28 cellular contexts compared by ENCODE assay signal in the genomic region with DNA sequence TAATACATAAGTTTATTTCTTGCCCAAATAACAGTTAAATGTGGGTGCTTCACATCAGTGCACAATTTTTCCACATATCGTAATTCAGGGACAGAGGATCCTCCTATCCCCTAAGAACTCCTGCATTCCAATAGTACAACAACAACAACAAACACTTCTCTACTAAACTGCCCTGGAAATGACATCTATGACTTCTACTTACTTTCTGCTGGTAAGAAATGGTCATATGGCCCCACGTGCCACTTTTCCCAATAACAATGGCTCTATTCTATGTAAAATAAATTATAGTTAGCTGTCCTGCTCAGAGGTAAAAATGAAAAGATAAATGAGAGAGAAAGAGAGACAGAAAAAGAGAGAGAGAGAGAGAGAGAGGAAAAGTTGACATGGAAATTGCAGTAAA.
"Had no signal": no experiment of that assay in that cellular context is flagged by ENCODE, and none has a peak within 500 bp of the region (broad histone marks: within the 10 kb centered on the region; RNA-seq: fewer than 3 reads in every experiment).

No MANE protein-coding gene starts in this region.

- DNase-seq: naive thymus-derived CD8-positive, alpha-beta T cell; nephron progenitor cell; occipital lobe; ovary; posterior cingulate gyrus; psoas muscle; right cardiac atrium; right lobe of liver; sigmoid colon; small intestine; stimulated activated CD4-positive, alpha-beta T cell treated with anti-CD3 and anti-CD28 coated beads, Interleukin-15, amount 100 ng/mL, for 24 hours; stimulated activated CD4-positive, alpha-beta T cell treated with anti-CD3 and anti-CD28 coated beads, Interleukin-2, amount 100 ng/mL, for 24 hours; stimulated activated CD4-positive, alpha-beta T cell treated with anti-CD3 and anti-CD28 coated beads, Interleukin-2, amount 100 ng/mL, for 48 hours; stimulated activated CD4-positive, alpha-beta T cell treated with anti-CD3 and anti-CD28 coated beads, Interleukin-4, amount 100 ng/mL, for 24 hours; stimulated activated naive B cell treated with anti-CD40 and anti-IgM and Interleukin-4, amounts not matched to agents 10 μg/mL and 1 μg/mL and 100 μg/mL, for 72 hours; stimulated activated naive CD4-positive, alpha-beta T cell treated with Interleukin-2 at 50 U/mL for 16 hours; stomach; thyroid gland; trophoblast cell; upper lobe of left lung had no signal

- H3K4me3 ChIP-seq: ovary, psoas muscle, right lobe of liver, sigmoid colon, stomach, thoracic aorta, thyroid gland, tibial nerve, upper lobe of left lung, vagina had no signal

- ATAC-seq: naive thymus-derived CD8-positive, alpha-beta T cell; natural killer cell treated with Interleukin-12 subunit alpha and Interleukin-12 subunit beta and Interleukin-15 and Interleukin-18, amount 100 ng/mL, for 72 hours; psoas muscle; right cardiac atrium; right lobe of liver; stimulated activated effector memory CD8-positive, alpha-beta T cell treated with anti-CD3 and anti-CD28 coated beads, Interleukin-12 subunit alpha, Interleukin-12 subunit beta, amount 100 ng/mL, for 72 hours; stimulated activated naive B cell treated with anti-CD40 and anti-IgM and Interleukin-4, amounts not matched to agents 10 μg/mL and 1 μg/mL and 100 μg/mL, for 72 hours had no signal

- H3K36me3 Mint-ChIP-seq: naive thymus-derived CD8-positive, alpha-beta T cell; natural killer cell treated with Interleukin-12 subunit alpha and Interleukin-12 subunit beta and Interleukin-15 and Interleukin-18, amount 100 ng/mL, for 72 hours; stimulated activated effector memory CD8-positive, alpha-beta T cell treated with anti-CD3 and anti-CD28 coated beads, Interleukin-12 subunit alpha, Interleukin-12 subunit beta, amount 100 ng/mL, for 72 hours; stimulated activated naive B cell treated with anti-CD40 and anti-IgM and Interleukin-4, amounts not matched to agents 10 μg/mL and 1 μg/mL and 100 μg/mL, for 72 hours had no signal

- H3K4me1 ChIP-seq: parathyroid adenoma, psoas muscle, right lobe of liver, sigmoid colon, stomach, thyroid gland, tibial nerve, upper lobe of left lung, vagina had no signal

- H3K9me3 ChIP-seq: ovary, psoas muscle, right lobe of liver, sigmoid colon, stomach, thoracic aorta, thyroid gland, tibial nerve, upper lobe of left lung, vagina had no signal

- H2AFZ ChIP-seq: parathyroid adenoma had no signal

- H3K4me3 Mint-ChIP-seq: naive thymus-derived CD8-positive, alpha-beta T cell; natural killer cell treated with Interleukin-12 subunit alpha and Interleukin-12 subunit beta and Interleukin-15 and Interleukin-18, amount 100 ng/mL, for 72 hours; nephron progenitor cell; neural crest cell; stimulated activated effector memory CD8-positive, alpha-beta T cell treated with anti-CD3 and anti-CD28 coated beads, Interleukin-12 subunit alpha, Interleukin-12 subunit beta, amount 100 ng/mL, for 72 hours; stimulated activated naive B cell treated with anti-CD40 and anti-IgM and Interleukin-4, amounts not matched to agents 10 μg/mL and 1 μg/mL and 100 μg/mL, for 72 hours; stimulated activated naive CD8-positive, alpha-beta T cell treated with anti-CD3 and anti-CD28 coated beads, Interleukin-15, Interleukin-2, amounts not matched to agents 100 ng/mL and 50 ng/mL, for 24 hours had no signal

- H3K27ac ChIP-seq: ovary, parathyroid adenoma, psoas muscle, right lobe of liver, sigmoid colon, stomach, thoracic aorta, thyroid gland, tibial nerve, upper lobe of left lung, vagina had no signal

- H3K9ac ChIP-seq: parathyroid adenoma had no signal

- H3K36me3 ChIP-seq: ovary, right lobe of liver, sigmoid colon, stomach, thoracic aorta, thyroid gland, tibial nerve, upper lobe of left lung, vagina had no signal

- H3K79me2 ChIP-seq: parathyroid adenoma had no signal

- H3K27me3 ChIP-seq: ovary, right lobe of liver, sigmoid colon, stomach, thyroid gland, tibial nerve, upper lobe of left lung, vagina had no signal

- H3K27ac Mint-ChIP-seq: naive thymus-derived CD8-positive, alpha-beta T cell; natural killer cell treated with Interleukin-12 subunit alpha and Interleukin-12 subunit beta and Interleukin-15 and Interleukin-18, amount 100 ng/mL, for 72 hours; nephron progenitor cell; stimulated activated effector memory CD8-positive, alpha-beta T cell treated with anti-CD3 and anti-CD28 coated beads, Interleukin-12 subunit alpha, Interleukin-12 subunit beta, amount 100 ng/mL, for 72 hours; stimulated activated naive B cell treated with anti-CD40 and anti-IgM and Interleukin-4, amounts not matched to agents 10 μg/mL and 1 μg/mL and 100 μg/mL, for 72 hours; stimulated activated naive CD8-positive, alpha-beta T cell treated with anti-CD3 and anti-CD28 coated beads, Interleukin-15, Interleukin-2, amounts not matched to agents 100 ng/mL and 50 ng/mL, for 24 hours had no signal

- H3K4me1 Mint-ChIP-seq: naive thymus-derived CD8-positive, alpha-beta T cell; neural crest cell; stimulated activated effector memory CD8-positive, alpha-beta T cell treated with anti-CD3 and anti-CD28 coated beads, Interleukin-12 subunit alpha, Interleukin-12 subunit beta, amount 100 ng/mL, for 72 hours; stimulated activated naive B cell treated with anti-CD40 and anti-IgM and Interleukin-4, amounts not matched to agents 10 μg/mL and 1 μg/mL and 100 μg/mL, for 72 hours had no signal

- H3K27me3 Mint-ChIP-seq: naive thymus-derived CD8-positive, alpha-beta T cell; natural killer cell treated with Interleukin-12 subunit alpha and Interleukin-12 subunit beta and Interleukin-15 and Interleukin-18, amount 100 ng/mL, for 72 hours; stimulated activated naive B cell treated with anti-CD40 and anti-IgM and Interleukin-4, amounts not matched to agents 10 μg/mL and 1 μg/mL and 100 μg/mL, for 72 hours; stimulated activated naive CD8-positive, alpha-beta T cell treated with anti-CD3 and anti-CD28 coated beads, Interleukin-15, Interleukin-2, amounts not matched to agents 100 ng/mL and 50 ng/mL, for 24 hours had no signal

- H3K9me3 Mint-ChIP-seq: naive thymus-derived CD8-positive, alpha-beta T cell; nephron progenitor cell; neural crest cell; stimulated activated effector memory CD8-positive, alpha-beta T cell treated with anti-CD3 and anti-CD28 coated beads, Interleukin-12 subunit alpha, Interleukin-12 subunit beta, amount 100 ng/mL, for 72 hours; stimulated activated naive B cell treated with anti-CD40 and anti-IgM and Interleukin-4, amounts not matched to agents 10 μg/mL and 1 μg/mL and 100 μg/mL, for 72 hours; stimulated activated naive CD8-positive, alpha-beta T cell treated with anti-CD3 and anti-CD28 coated beads, Interleukin-15, Interleukin-2, amounts not matched to agents 100 ng/mL and 50 ng/mL, for 24 hours had no signal
